In the genomic region with DNA sequence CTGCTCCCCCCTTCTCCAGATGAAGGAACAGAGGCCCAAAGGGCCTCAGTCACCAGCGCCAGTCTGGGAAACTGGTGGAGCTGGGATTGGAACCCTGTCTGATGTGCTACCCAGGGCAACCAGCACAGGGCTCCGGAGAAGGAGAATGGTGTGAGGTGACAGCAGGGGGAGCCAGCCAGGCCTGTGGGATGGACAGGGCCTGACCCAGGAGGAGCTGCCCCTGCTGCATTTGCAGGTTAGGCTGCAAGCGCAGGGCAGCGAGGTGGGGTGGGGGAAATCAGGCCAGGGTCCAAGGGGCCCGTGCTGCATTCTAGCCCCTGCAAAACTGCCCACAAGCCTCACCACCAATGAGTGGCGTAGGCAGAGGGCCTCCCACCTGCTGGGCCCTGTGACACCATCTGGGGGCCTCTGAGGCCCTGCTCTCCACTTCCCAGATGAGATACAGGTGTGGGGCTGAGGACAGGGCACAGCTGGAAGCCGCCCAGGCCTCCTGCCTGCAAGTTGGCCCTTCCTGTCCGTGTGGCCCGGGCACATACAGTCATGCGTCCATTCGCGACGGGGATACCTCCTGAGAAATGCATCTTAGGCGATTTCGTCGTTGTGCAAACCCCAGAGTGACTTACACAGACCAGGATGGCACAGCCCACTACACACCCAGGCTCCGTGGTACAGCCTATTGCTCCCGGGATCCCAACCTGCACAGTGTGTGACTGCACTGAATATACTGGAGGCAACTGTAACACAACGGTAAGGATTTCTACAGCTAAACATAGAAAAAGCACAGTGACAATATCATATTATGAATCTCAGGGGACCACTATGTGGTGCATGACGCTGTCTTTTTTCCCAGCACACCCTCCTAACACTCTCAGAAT, we compare ENCODE assay signal across 9 cellular contexts. TPM values are rescaled to one million over a fixed set of nuclear protein-coding genes. Genes with fewer than 3 reads are reported as not detected.
A peak's percentile ranks its signal among the peaks of the same experiment; 100 is the strongest.
DNase-seq lines count a peak whose midpoint lies in the region; ATAC-seq and TF ChIP-seq lines count a peak whose summit lies in the region.
"Had no signal": no experiment of that assay in that cellular context is flagged by ENCODE, and none has a peak within 500 bp of the region (broad histone marks: within the 10 kb centered on the region; RNA-seq: fewer than 3 reads in every experiment).

No MANE protein-coding gene starts in this region.

- H4K20me1 ChIP-seq in BLaER1 treated with 17β-estradiol and CSF1 and Interleukin-3, amounts not matched to agents 10 nM and 100 nM = peaks cover 0 to 8% (median 0%) of the 10 kb centered on the region in 11 experiments; a peak in 1 of 22 replicates

- H2AFZ ChIP-seq in mesenchymal stem cell (ENCODE audit: low read depth, low read length) = no peak overlapping the region

- H3K18ac ChIP-seq in mesenchymal stem cell (ENCODE audit: low read depth in 1 of 2, low read length in 2 of 2) = no peak overlapping the region

- H3K27ac ChIP-seq in BLaER1 treated with 17β-estradiol and CSF1 and Interleukin-3, amounts not matched to agents 10 nM and 100 nM = peak overlapping the region in 2 of 11 experiments; percentile 5; a peak in 1 of 22 replicates
- H3K27ac ChIP-seq in ascending aorta (no peak overlapping the region), left lung (no peak overlapping the region), mesenchymal stem cell (ENCODE audit: low read length, poor library complexity, severe bottlenecking) (no peak overlapping the region)

- no peak overlapping the region for H3K4ac ChIP-seq in mesenchymal stem cell (ENCODE audit: low read depth in 1 of 2, low read length in 2 of 2)

- no peak overlapping the region for H2AK5ac ChIP-seq in mesenchymal stem cell (ENCODE audit: low read length, severe bottlenecking)

- no peaks in the 10 kb centered on the region for H3K9me3 ChIP-seq in BLaER1 treated with 17β-estradiol and CSF1 and Interleukin-3, amounts not matched to agents 10 nM and 100 nM (replicated peaks in 1 of 11)
- H3K9me3 ChIP-seq in ascending aorta (no peaks in the 10 kb centered on the region), left lung (no peaks in the 10 kb centered on the region), mesenchymal stem cell (ENCODE audit: control insufficient read depth, low read length) (no peaks in the 10 kb centered on the region)

- H2BK12ac ChIP-seq in mesenchymal stem cell (ENCODE audit: low read length in 2 of 2) = no peak overlapping the region

- H3K9ac ChIP-seq in BLaER1 treated with 17β-estradiol and CSF1 and Interleukin-3, amounts not matched to agents 10 nM and 100 nM = 0 out of 22 replicates have a peak overlapping the region, but pooled peaks of 1 of the 11 experiments have one; percentile 3
- H3K9ac ChIP-seq in mesenchymal stem cell (ENCODE audit: low read length) = no peak overlapping the region

- H2BK120ac ChIP-seq in mesenchymal stem cell (ENCODE audit: low read depth, low read length) = no peak overlapping the region

- peak overlapping the region in 1 of 2 experiments; percentile 48 for H3K23ac ChIP-seq in mesenchymal stem cell (ENCODE audit: low read length in 2 of 2)

- H3K4me1 ChIP-seq in BLaER1 treated with 17β-estradiol and CSF1 and Interleukin-3, amounts not matched to agents 10 nM and 100 nM = peaks cover 10 to 52% (median 42%) of the 10 kb centered on the region in 10 experiments
- H3K4me1 ChIP-seq in ascending aorta (no peaks in the 10 kb centered on the region), left lung (no peaks in the 10 kb centered on the region), mesenchymal stem cell (ENCODE audit: control insufficient read depth, insufficient read depth, low read depth, low read length) (peaks cover 9% of the 10 kb centered on the region)

- DNase-seq in HFFc6 = no peak
- DNase-seq in ascending aorta (ENCODE audit: low spot score in 2 of 2) = peak; percentile 3 to 35
- DNase-seq in left lung = peak; percentile 23 to 64
- DNase-seq in HPDE6-E6E7 (ENCODE audit: extremely low spot score) = no peak
- DNase-seq in mesenchymal stem cell = no peak
- no peak for DNase-seq in NCI-H1092 (lab: John Stamatoyannopoulos, UW)
- DNase-seq: GDM1 had no signal

- WGBS in mesenchymal stem cell = 73% methylated on average over 18 of the region's 20 CpGs

- H4K91ac ChIP-seq in mesenchymal stem cell (ENCODE audit: low read length) = no peak overlapping the region

- no peaks in the 10 kb centered on the region for H3K4me1 Mint-ChIP-seq in HFFc6 (ENCODE audit: low read depth)

- peaks cover 14% of the 10 kb centered on the region for H3K27me3 Mint-ChIP-seq in HFFc6 (ENCODE audit: insufficient read depth)

- H2BK5ac ChIP-seq in mesenchymal stem cell (ENCODE audit: low read depth, low read length, poor library complexity, severe bottlenecking) = no peak overlapping the region

- peak; percentile 58; the same call in 1 of the 2 replicates for TF ChIP-seq CTCF in HFFc6 (IDR thresholded peaks at IDR 0.05)
- no peak for TF ChIP-seq CTCF in ascending aorta (IDR thresholded peaks at IDR 0.05)
- TF ChIP-seq CTCF in left lung (IDR thresholded peaks at IDR 0.05) = no peak

- H3K27ac Mint-ChIP-seq in HFFc6 = no peak overlapping the region

- H3K79me1 ChIP-seq in mesenchymal stem cell (replicated peaks; ENCODE audit: low read length, poor library complexity, severe bottlenecking) = no peaks in the 10 kb centered on the region

- H3K27me3 ChIP-seq in BLaER1 treated with 17β-estradiol and CSF1 and Interleukin-3, amounts not matched to agents 10 nM and 100 nM = no peaks in the 10 kb centered on the region
- H3K27me3 ChIP-seq in ascending aorta = no peaks in the 10 kb centered on the region
- H3K27me3 ChIP-seq in left lung = peaks cover 0 to 28% of the 10 kb centered on the region in 2 donors
- H3K27me3 ChIP-seq in mesenchymal stem cell (ENCODE audit: control insufficient read depth in 1 of 2, insufficient read depth in 1 of 2, low read length in 2 of 2) = peaks cover 59 to 77% of the 10 kb centered on the region in 2 experiments

- intact Hi-C loops in ascending aorta (cut with DNase I) = no loop called here
- intact Hi-C loops in left lung (cut with DNase I) = no loop called here

- H3K4me2 ChIP-seq in BLaER1 treated with 17β-estradiol and CSF1 and Interleukin-3, amounts not matched to agents 10 nM and 100 nM = peak overlapping the region in 9 of 11 experiments; percentile 2 to 69 (median 59); a peak in 17 of 22 replicates
- no peak overlapping the region for H3K4me2 ChIP-seq in mesenchymal stem cell (ENCODE audit: low read length, poor library complexity, severe bottlenecking)

- H4K8ac ChIP-seq in mesenchymal stem cell (ENCODE audit: low read length) = no peak overlapping the region

- no peak overlapping the region for H3K4me3 ChIP-seq in BLaER1 treated with 17β-estradiol and CSF1 and Interleukin-3, amounts not matched to agents 10 nM and 100 nM
- H3K4me3 ChIP-seq in ascending aorta = no peak overlapping the region
- no peak overlapping the region for H3K4me3 ChIP-seq in left lung
- peak overlapping the region in 1 of 2 experiments; percentile 18 for H3K4me3 ChIP-seq in mesenchymal stem cell (ENCODE audit: insufficient read depth in 1 of 2, low read depth in 1 of 2, low read length in 2 of 2)

- no peaks in the 10 kb centered on the region for H3K9me3 Mint-ChIP-seq in HFFc6

- no peak overlapping the region for H3K14ac ChIP-seq in mesenchymal stem cell (ENCODE audit: low read length in 2 of 2)

- no peak overlapping the region for H2BK15ac ChIP-seq in mesenchymal stem cell (ENCODE audit: low read depth, poor library complexity, severe bottlenecking)

- H3K36me3 ChIP-seq in BLaER1 treated with 17β-estradiol and CSF1 and Interleukin-3, amounts not matched to agents 10 nM and 100 nM = no peaks in the 10 kb centered on the region
- H3K36me3 ChIP-seq in ascending aorta (no peaks in the 10 kb centered on the region), left lung (no peaks in the 10 kb centered on the region), mesenchymal stem cell (ENCODE audit: control insufficient read depth in 1 of 2, insufficient read depth in 2 of 2, low read depth in 1 of 2, low read length in 2 of 2) (no peaks in the 10 kb centered on the region)

- no peaks in the 10 kb centered on the region for H3K36me3 Mint-ChIP-seq in HFFc6 (ENCODE audit: low read depth)

- ATAC-seq in left lung (no peak), GM21576 (IDR thresholded peaks at IDR 0.05; ENCODE audit: unreplicated experiment) (no peak)

- H3K4me3 Mint-ChIP-seq in HFFc6 = no peak overlapping the region

RNA-seq across cellular contexts. Expression of a gene that starts 45.2 kb away (rescaled TPM):
- total RNA-seq in HFFc6 (2021; fragmentation: NEBNext Ultra II Directional; extraction: Animal tissue kit (Norgen Biotek cat#: 25700)) = not detected
- total RNA-seq in ascending aorta (not detected), left lung (1 to 10 TPM; 2.0 to 3.1 TPM)
- polyA plus RNA-seq in mesenchymal stem cell (2013, experiment 1 of 2) = 1.4 TPM
- polyA plus RNA-seq in mesenchymal stem cell (2013, experiment 2 of 2) = 1.3 TPM

Comparison
In these comparisons a context has a peak if more than half of its experiments do, and no peak if none do; other contexts are left out.
1. DNase-seq: peak in ascending aorta (2 of 2) and left lung (2 of 2); none in HFFc6 (single experiment), HPDE6-E6E7 (single experiment), mesenchymal stem cell (single experiment) and NCI-H1092 (single experiment).